Comparison of ENCODE assay signal across 17 cellular contexts in the genomic region with DNA sequence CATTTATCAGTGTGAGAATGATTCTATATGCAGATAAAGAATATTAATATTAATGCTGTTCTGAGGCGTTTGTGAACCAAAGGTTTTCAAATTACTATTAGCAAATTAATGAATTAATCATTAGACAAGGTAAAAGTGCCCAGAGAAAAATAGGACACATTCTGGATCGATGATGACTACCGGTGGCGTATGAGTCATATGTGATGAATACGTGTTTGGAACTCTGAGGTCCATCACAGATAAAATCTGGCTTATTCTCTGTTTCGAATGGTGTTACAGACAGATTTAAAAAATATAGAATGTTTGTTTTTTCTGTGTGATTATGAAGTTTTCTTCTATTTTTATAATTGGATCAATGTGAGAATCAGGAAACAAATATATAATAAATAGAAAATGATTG.
A peak's percentile ranks its signal among the peaks of the same experiment; 100 is the strongest.
DNase-seq lines count a peak whose midpoint lies in the region; ATAC-seq, FAIRE-seq and TF ChIP-seq lines count a peak whose summit lies in the region.
"Had no signal": no experiment of that assay in that cellular context is flagged by ENCODE, and none has a peak within 500 bp of the region (broad histone marks: within the 10 kb centered on the region; RNA-seq: fewer than 3 reads in every experiment).

No MANE protein-coding gene starts in this region.

- WGBS in adrenal gland, 4 donors: 42 to 55% (median 48%) methylated on average over 6 of the region's 6 CpGs

- no peaks in the 10 kb centered on the region for H3K4me1 ChIP-seq in adrenal gland (replicated peaks in 1 of 2)

- H3K9me3 ChIP-seq in adrenal gland (replicated peaks in 1 of 3): no peaks in the 10 kb centered on the region

- H3K36me3 ChIP-seq in bronchial epithelial cell (ENCODE audit: control insufficient read depth, insufficient read depth, low read length) (no peaks in the 10 kb centered on the region), adrenal gland (replicated peaks in 1 of 2) (peaks cover 0 to 20% of the 10 kb centered on the region in 2 donors)

- peak overlapping the region in 1 of 5 donors; percentile 11 for H3K27ac ChIP-seq in adrenal gland

- no peak for ATAC-seq in GM19463 (IDR thresholded peaks at IDR 0.05; ENCODE audit: unreplicated experiment)
- no peak for ATAC-seq in HG03095 (IDR thresholded peaks at IDR 0.05; ENCODE audit: unreplicated experiment)

- no peaks in the 10 kb centered on the region for H3K36me3 Mint-ChIP-seq in activated CD4-positive, alpha-beta T cell treated with anti-CD3 and anti-CD28 coated beads, Interleukin-2, amount 10 ng/mL, durations not matched to agents 7 days and 5 days (ENCODE audit: low read depth)

- TF ChIP-seq CTCF in bronchial epithelial cell (IDR thresholded peaks at IDR 0.05; ENCODE audit: insufficient read depth, low read length, severe bottlenecking) (no peak), adrenal gland (IDR thresholded peaks at IDR 0.05) (no peak)

- no peaks in the 10 kb centered on the region for H3K27me3 ChIP-seq in bronchial epithelial cell (ENCODE audit: control insufficient read depth, insufficient read depth, low read length)
- no peaks in the 10 kb centered on the region for H3K27me3 ChIP-seq in adrenal gland

- no peaks in the 10 kb centered on the region for H3K4me1 Mint-ChIP-seq in activated CD4-positive, alpha-beta T cell treated with anti-CD3 and anti-CD28 coated beads, Interleukin-2, amount 10 ng/mL, durations not matched to agents 7 days and 5 days

- H3K4me3 Mint-ChIP-seq in activated CD4-positive, alpha-beta T cell treated with anti-CD3 and anti-CD28 coated beads, Interleukin-2, amount 10 ng/mL, durations not matched to agents 7 days and 5 days: no peak overlapping the region

- H3K9me3 Mint-ChIP-seq in activated CD4-positive, alpha-beta T cell treated with anti-CD3 and anti-CD28 coated beads, Interleukin-2, amount 10 ng/mL, durations not matched to agents 7 days and 5 days: no peaks in the 10 kb centered on the region

- H3K4me3 ChIP-seq in bronchial epithelial cell (ENCODE audit: low read depth, low read length) (no peak overlapping the region), adrenal gland (no peak overlapping the region)

- no peak overlapping the region for H3K27ac Mint-ChIP-seq in activated CD4-positive, alpha-beta T cell treated with anti-CD3 and anti-CD28 coated beads, Interleukin-2, amount 10 ng/mL, durations not matched to agents 7 days and 5 days

- POLR2A ChIA-PET in activated CD4-positive, alpha-beta T cell treated with anti-CD3 and anti-CD28 coated beads, Interleukin-2, amount 10 ng/mL, durations not matched to agents 7 days and 5 days (lab: Charles Lee): no interaction called here

- CTCF ChIA-PET in activated CD4-positive, alpha-beta T cell treated with anti-CD3 and anti-CD28 coated beads, Interleukin-2, amount 10 ng/mL, durations not matched to agents 7 days and 5 days (lab: Charles Lee): no interaction called here

- DNase-seq in HCEC 1CT (peak; percentile 31), RCC 7860 (ENCODE audit: low spot score) (no peak), bronchial epithelial cell (ENCODE audit: low read depth) (peak; percentile 44), renal cortical epithelial cell (ENCODE audit: low read depth) (peak; percentile 67), adrenal gland (no peak)
- DNase-seq in activated CD4-positive, alpha-beta T cell treated with anti-CD3 and anti-CD28 coated beads, Interleukin-2, amount 10 ng/mL, durations not matched to agents 7 days and 5 days: no peak
- DNase-seq: C1 segment of cervical spinal cord, KG1, MM.1S, NCI-H1105, NCI-H187 treated with DMSO at 0.1 percent for 48 hours, NCI-H2171, NCI-H510A treated with DMSO at 0.1 percent for 48 hours, RPMI8226 had no signal

- FAIRE-seq in RCC 7860 (lab: Jason Lieb, UNC) (peak; percentile 84), bronchial epithelial cell (lab: Jason Lieb, UNC) (no peak)
- FAIRE-seq: HTR-8/SVneo had no signal

- intact Hi-C loops in adrenal gland (cut with DNase I): no loop called here

- H3K27me3 Mint-ChIP-seq in activated CD4-positive, alpha-beta T cell treated with anti-CD3 and anti-CD28 coated beads, Interleukin-2, amount 10 ng/mL, durations not matched to agents 7 days and 5 days: peaks cover 5% of the 10 kb centered on the region

- no peak for TF ChIP-seq POLR2A in adrenal gland (IDR thresholded peaks at IDR 0.05)

Comparison
In these comparisons a context has a peak if more than half of its experiments do, and no peak if none do; other contexts are left out.
1. DNase-seq: peak in HCEC 1CT (single experiment), bronchial epithelial cell (single experiment) and renal cortical epithelial cell (single experiment); none in RCC 7860 (single experiment), adrenal gland (0 of 7) and activated CD4-positive, alpha-beta T cell treated with anti-CD3 and anti-CD28 coated beads, Interleukin-2, amount 10 ng/mL, durations not matched to agents 7 days and 5 days (single experiment).